Comparison of ENCODE assay signal across 2 cellular contexts in the genomic region with DNA sequence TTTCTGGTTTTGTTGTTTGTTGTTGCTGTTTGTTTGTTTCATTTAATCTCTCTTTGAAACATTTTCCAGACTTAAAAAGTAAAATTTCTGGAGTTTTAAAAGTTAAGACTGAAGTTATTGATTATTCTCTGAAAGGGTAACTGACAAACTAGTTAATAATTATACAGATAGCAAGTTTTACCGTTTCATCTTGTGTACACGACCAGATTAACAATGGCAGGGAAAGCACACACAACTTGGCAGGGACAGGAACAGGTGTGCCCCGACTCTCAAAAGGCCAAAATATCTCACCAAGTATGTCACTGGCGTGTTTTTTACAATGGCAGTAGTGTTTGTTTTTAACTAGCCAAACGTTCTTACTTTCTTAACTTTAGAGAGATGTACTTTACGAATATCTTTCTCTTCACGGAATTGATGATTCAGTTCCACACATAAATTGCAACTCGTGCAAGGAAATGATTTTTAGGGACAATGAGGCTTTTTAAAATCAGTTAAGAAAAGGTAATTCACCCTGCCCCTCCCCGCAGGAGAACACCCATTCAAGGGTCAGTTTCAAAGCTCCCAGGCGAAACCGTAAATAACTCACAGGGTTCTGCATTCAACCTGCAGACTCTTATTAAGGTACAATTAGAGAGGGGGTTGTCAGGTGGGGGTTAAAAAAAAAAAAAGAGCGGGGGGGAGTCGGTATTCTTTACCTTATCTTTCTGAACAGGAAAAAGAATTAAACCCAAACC.
TF ChIP-seq lines count a peak whose summit lies in the region.

No MANE protein-coding gene starts in this region.

TF ChIP-seq in Ishikawa, 13 proteins besides CTCF, POLR2A, EP300 and RAD21:
- TF ChIP-seq TCF12 (IDR thresholded peaks at IDR 0.05; ENCODE audit: low read depth): 0 out of 2 replicates have a peak, but pooled peaks have one; percentile 21
- peak; percentile 49; the same call in 1 of the 2 replicates for TF ChIP-seq NFIC (IDR thresholded peaks at IDR 0.05)
- TF ChIP-seq, protein P1, sequence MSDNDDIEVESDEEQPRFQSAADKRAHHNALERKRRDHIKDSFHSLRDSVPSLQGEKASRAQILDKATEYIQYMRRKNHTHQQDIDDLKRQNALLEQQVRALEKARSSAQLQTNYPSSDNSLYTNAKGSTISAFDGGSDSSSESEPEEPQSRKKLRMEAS (IDR thresholded peaks at IDR 0.05): no peak
- TF ChIP-seq, protein P2, sequence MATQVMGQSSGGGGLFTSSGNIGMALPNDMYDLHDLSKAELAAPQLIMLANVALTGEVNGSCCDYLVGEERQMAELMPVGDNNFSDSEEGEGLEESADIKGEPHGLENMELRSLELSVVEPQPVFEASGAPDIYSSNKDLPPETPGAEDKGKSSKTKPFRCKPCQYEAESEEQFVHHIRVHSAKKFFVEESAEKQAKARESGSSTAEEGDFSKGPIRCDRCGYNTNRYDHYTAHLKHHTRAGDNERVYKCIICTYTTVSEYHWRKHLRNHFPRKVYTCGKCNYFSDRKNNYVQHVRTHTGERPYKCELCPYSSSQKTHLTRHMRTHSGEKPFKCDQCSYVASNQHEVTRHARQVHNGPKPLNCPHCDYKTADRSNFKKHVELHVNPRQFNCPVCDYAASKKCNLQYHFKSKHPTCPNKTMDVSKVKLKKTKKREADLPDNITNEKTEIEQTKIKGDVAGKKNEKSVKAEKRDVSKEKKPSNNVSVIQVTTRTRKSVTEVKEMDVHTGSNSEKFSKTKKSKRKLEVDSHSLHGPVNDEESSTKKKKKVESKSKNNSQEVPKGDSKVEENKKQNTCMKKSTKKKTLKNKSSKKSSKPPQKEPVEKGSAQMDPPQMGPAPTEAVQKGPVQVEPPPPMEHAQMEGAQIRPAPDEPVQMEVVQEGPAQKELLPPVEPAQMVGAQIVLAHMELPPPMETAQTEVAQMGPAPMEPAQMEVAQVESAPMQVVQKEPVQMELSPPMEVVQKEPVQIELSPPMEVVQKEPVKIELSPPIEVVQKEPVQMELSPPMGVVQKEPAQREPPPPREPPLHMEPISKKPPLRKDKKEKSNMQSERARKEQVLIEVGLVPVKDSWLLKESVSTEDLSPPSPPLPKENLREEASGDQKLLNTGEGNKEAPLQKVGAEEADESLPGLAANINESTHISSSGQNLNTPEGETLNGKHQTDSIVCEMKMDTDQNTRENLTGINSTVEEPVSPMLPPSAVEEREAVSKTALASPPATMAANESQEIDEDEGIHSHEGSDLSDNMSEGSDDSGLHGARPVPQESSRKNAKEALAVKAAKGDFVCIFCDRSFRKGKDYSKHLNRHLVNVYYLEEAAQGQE (IDR thresholded peaks at IDR 0.05; ENCODE audit: low read depth): no peak
- 0 out of 2 replicates have a peak, but pooled peaks have one; percentile 47 for TF ChIP-seq ZBTB7A (IDR thresholded peaks at IDR 0.05; ENCODE audit: low read depth)
- TF ChIP-seq, protein P3, sequence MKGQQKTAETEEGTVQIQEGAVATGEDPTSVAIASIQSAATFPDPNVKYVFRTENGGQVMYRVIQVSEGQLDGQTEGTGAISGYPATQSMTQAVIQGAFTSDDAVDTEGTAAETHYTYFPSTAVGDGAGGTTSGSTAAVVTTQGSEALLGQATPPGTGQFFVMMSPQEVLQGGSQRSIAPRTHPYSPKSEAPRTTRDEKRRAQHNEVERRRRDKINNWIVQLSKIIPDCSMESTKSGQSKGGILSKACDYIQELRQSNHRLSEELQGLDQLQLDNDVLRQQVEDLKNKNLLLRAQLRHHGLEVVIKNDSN (IDR thresholded peaks at IDR 0.05): no peak
- TF ChIP-seq TAF1 (IDR thresholded peaks at IDR 0.05; ENCODE audit: low read depth): no peak

TF ChIP-seq in H1, 55 proteins besides CTCF, POLR2A, EP300 and RAD21 (continued from another document):
- 0 out of 2 replicates have a peak, but pooled peaks have one; percentile 18 for TF ChIP-seq TBP (IDR thresholded peaks at IDR 0.05; ENCODE audit: low read depth, low read length)
